8 cellular contexts compared by ENCODE assay signal in genomic region chr5:132820162-132820754, GRCh38. TPM values are rescaled to one million over a fixed set of nuclear protein-coding genes. Genes with fewer than 3 reads are reported as not detected.
DNase-seq lines count a peak whose midpoint lies in the region; ATAC-seq, FAIRE-seq and TF ChIP-seq lines count a peak whose summit lies in the region.

No MANE protein-coding gene starts in this region.

- CTCF ChIA-PET in activated CD4-positive, alpha-beta T cell treated with anti-CD3 and anti-CD28 coated beads, Interleukin-2, amount 10 ng/mL, durations not matched to agents 7 days and 5 days (lab: Charles Lee): interaction anchor here (0.6 to 4.7 kb wide), 35 partner anchors 9 to 580 kb away, joined by 3 to 45 read pairs (median 4); partner anchors contain the start of genes KIF3A, SHROOM1 and SLC22A5
- CTCF ChIA-PET in HepG2 (lab: Yijun Ruan, JAX; ENCODE audit: low intra/inter-chr PET ratio, low total read pairs): interaction anchor here (0.6 to 4.5 kb wide), 6 partner anchors 10 to 106 kb away, joined by 3 to 54 read pairs (median 4); no protein-coding TSS in a partner anchor

- TF ChIP-seq POLR2A in HepG2 (IDR thresholded peaks at IDR 0.05; ENCODE audit: insufficient read depth in 1 of 2, low read depth in 2 of 2, low read length in 2 of 2): no peak

- H3K27me3 Mint-ChIP-seq in activated CD4-positive, alpha-beta T cell treated with anti-CD3 and anti-CD28 coated beads, Interleukin-2, amount 10 ng/mL, durations not matched to agents 7 days and 5 days: peaks cover 49% of the 10 kb centered on the region

- ATAC-seq in GM18861 (IDR thresholded peaks at IDR 0.05; ENCODE audit: unreplicated experiment) (peak; percentile 71), HG03354 (IDR thresholded peaks at IDR 0.05; ENCODE audit: poor library complexity, severe bottlenecking, unreplicated experiment) (peak; percentile 86), HepG2 (peak; percentile 81)

- peak; percentile 89 for TF ChIP-seq CTCF in colonic mucosa (IDR thresholded peaks at IDR 0.05)
- TF ChIP-seq CTCF in HepG2 (CRISPR knock-in tag; IDR thresholded peaks at IDR 0.05): peak; percentile 96

- FAIRE-seq in HepG2 (lab: Jason Lieb, UNC): peak; percentile 81

- peak in 1 of 2 experiments; percentile 23; a peak in 1 of 4 replicates for TF ChIP-seq EP300 in HepG2 (IDR thresholded peaks at IDR 0.05; ENCODE audit: low read depth in 2 of 2, low read length in 2 of 2)
- no peak for TF ChIP-seq EP300 in HepG2 (CRISPR knock-in tag; IDR thresholded peaks at IDR 0.05; ENCODE audit: borderline replicate concordance)

- no peaks in the 10 kb centered on the region for H3K9me3 Mint-ChIP-seq in activated CD4-positive, alpha-beta T cell treated with anti-CD3 and anti-CD28 coated beads, Interleukin-2, amount 10 ng/mL, durations not matched to agents 7 days and 5 days

- no peaks in the 10 kb centered on the region for H3K36me3 Mint-ChIP-seq in activated CD4-positive, alpha-beta T cell treated with anti-CD3 and anti-CD28 coated beads, Interleukin-2, amount 10 ng/mL, durations not matched to agents 7 days and 5 days (ENCODE audit: low read depth)

- H3K4me1 Mint-ChIP-seq in activated CD4-positive, alpha-beta T cell treated with anti-CD3 and anti-CD28 coated beads, Interleukin-2, amount 10 ng/mL, durations not matched to agents 7 days and 5 days: peaks cover 12% of the 10 kb centered on the region

- peak; percentile 98 for TF ChIP-seq RAD21 in HepG2 (CRISPR knock-in tag; IDR thresholded peaks at IDR 0.05)

- H3K9ac ChIP-seq in colonic mucosa (ENCODE audit: low read depth in 2 of 2, low read length in 2 of 2) (peak overlapping the region; percentile 19 to 37), HepG2 (ENCODE audit: insufficient read depth, low read depth, low read length) (peak overlapping the region; percentile 69)

- H3K4me3 Mint-ChIP-seq in activated CD4-positive, alpha-beta T cell treated with anti-CD3 and anti-CD28 coated beads, Interleukin-2, amount 10 ng/mL, durations not matched to agents 7 days and 5 days: no peak overlapping the region

- peak overlapping the region; percentile 96 for H3K4me2 ChIP-seq in HepG2 (ENCODE audit: low read depth, low read length)

- BruUV-seq in HepG2 (replicated peaks; lab: Mats Ljungman, UMichigan): TSS peak; percentile 34

- intact Hi-C loops in colonic mucosa (cut with DNase I): loop anchor here (5.0 to 10.0 kb wide), 3 partner anchors 68 to 435 kb away; no protein-coding TSS in a partner anchor
- intact Hi-C loops in HepG2 (cut with micrococcal nuclease; ENCODE audit: unreplicated experiment): loop anchor here (1.0 to 5.0 kb wide), 6 partner anchors 13 to 293 kb away; partner anchors contain the start of gene SEPTIN8

- H3K9me3 ChIP-seq in colonic mucosa (no peaks in the 10 kb centered on the region), HepG2 (ENCODE audit: low read length) (no peaks in the 10 kb centered on the region)

- H3K27ac Mint-ChIP-seq in activated CD4-positive, alpha-beta T cell treated with anti-CD3 and anti-CD28 coated beads, Interleukin-2, amount 10 ng/mL, durations not matched to agents 7 days and 5 days: no peak overlapping the region

- 2% methylated on average over 15 of the region's 15 CpGs for WGBS in HepG2 (ENCODE audit: low lambda C conversion rate)

- no peak overlapping the region for H2AFZ ChIP-seq in HepG2 (ENCODE audit: low read length)

- H3K4me3 ChIP-seq in colonic mucosa (no peak overlapping the region), HepG2 (replicated peaks in 1 of 3; ENCODE audit: insufficient read depth in 1 of 3, low read depth in 2 of 3, low read length in 3 of 3) (peak overlapping the region; percentile 45 to 64 (median 50))

- H3K27me3 ChIP-seq in colonic mucosa (no peaks in the 10 kb centered on the region), HepG2 (ENCODE audit: control insufficient read depth in 1 of 2, insufficient read depth in 2 of 2, low read length in 2 of 2) (no peaks in the 10 kb centered on the region)

- H3K4me1 ChIP-seq in colonic mucosa: no peaks in the 10 kb centered on the region
- peaks cover 49% of the 10 kb centered on the region for H3K4me1 ChIP-seq in HepG2 (ENCODE audit: insufficient read depth, low read length)

- in situ Hi-C loops in ACHN (cut with HindIII; ENCODE audit: low pct_ligation_motif_present, low pct_unique_long_range_greater_than_20kb, low sequenced_read_pairs): no loop called here
- in situ Hi-C loops in HepG2 (cut with HindIII; ENCODE audit: extremely low pct_ligation_motif_present, low pct_unique_long_range_greater_than_20kb): no loop called here

- no peak overlapping the region for H3K27ac ChIP-seq in colonic mucosa
- peak overlapping the region; percentile 66 for H3K27ac ChIP-seq in HepG2 (ENCODE audit: extremely low read length, insufficient read depth, low read length)

- no peaks in the 10 kb centered on the region for H3K79me2 ChIP-seq in HepG2 (ENCODE audit: insufficient read depth, low read length)

- POLR2A ChIA-PET in activated CD4-positive, alpha-beta T cell treated with anti-CD3 and anti-CD28 coated beads, Interleukin-2, amount 10 ng/mL, durations not matched to agents 7 days and 5 days (lab: Charles Lee): no interaction called here
- POLR2A ChIA-PET in HepG2 (lab: Yijun Ruan, JAX): interaction anchor here (0.7 to 6.7 kb wide), 13 partner anchors 9 to 293 kb away, joined by 3 to 176 read pairs (median 6); partner anchors contain the start of genes GDF9, KIF3A, SEPTIN8 and SHROOM1

- DNase-seq in ACHN: peak; percentile 81
- DNase-seq in NCI-H510A treated with DMSO at 0.1 percent for 48 hours (lab: John Stamatoyannopoulos, UW): peak; percentile 66
- DNase-seq in activated CD4-positive, alpha-beta T cell treated with anti-CD3 and anti-CD28 coated beads, Interleukin-2, amount 10 ng/mL, durations not matched to agents 7 days and 5 days: peak; percentile 92
- peak; percentile 97 for DNase-seq in colonic mucosa
- peak; percentile 88 for DNase-seq in HepG2 (ENCODE audit: low spot score)
- DNase-seq in stimulated activated CD4-positive, alpha-beta T cell treated with anti-CD3 and anti-CD28 coated beads, TNF-alpha, amount 100 ng/mL, for 1 hour (ENCODE audit: low read depth in 3 of 3, low spot score in 1 of 3): peak; percentile 67 to 85 (median 72)

- no peaks in the 10 kb centered on the region for H3K36me3 ChIP-seq in colonic mucosa
- peaks cover 5 to 18% of the 10 kb centered on the region in 2 experiments; a peak in 3 of 5 replicates for H3K36me3 ChIP-seq in HepG2 (replicated peaks in 1 of 2; ENCODE audit: control insufficient read depth in 1 of 2, insufficient read depth in 2 of 2, low read length in 2 of 2)

- no peaks in the 10 kb centered on the region for H4K20me1 ChIP-seq in HepG2 (ENCODE audit: insufficient read depth, low read length)

RNA-seq across cellular contexts. Expression of gene SOWAHA, which starts 7.2 kb away (rescaled TPM):
- not detected for total RNA-seq in activated CD4-positive, alpha-beta T cell treated with anti-CD3 and anti-CD28 coated beads, Interleukin-2, amount 10 ng/mL, durations not matched to agents 7 days and 5 days
- total RNA-seq in colonic mucosa: 10 to 100 TPM; 12.4 to 30.7 TPM
- 1.9 and 2.0 TPM in 2 replicates for total RNA-seq in HepG2 (2016; rRNA removed; fragmentation: Illumina TruSeq; extraction: Trizol)
- total RNA-seq in HepG2 (2016; cell fraction: cytosol; rRNA removed; fragmentation: Illumina TruSeq; extraction: Trizol; ENCODE audit: low read depth): 0.35 and 0.40 TPM in 2 replicates
- 2.0 and 2.2 TPM in 2 replicates for total RNA-seq in HepG2 (2016; cell fraction: insoluble cytoplasmic fraction; rRNA removed; fragmentation: Illumina TruSeq; extraction: Trizol)
- total RNA-seq in HepG2 (2016; cell fraction: membrane; rRNA removed; fragmentation: Illumina TruSeq; extraction: Trizol): 1.4 and 1.6 TPM in 2 replicates
- 1.1 and 1.6 TPM in 2 replicates for total RNA-seq in HepG2 (2016; cell fraction: nucleus; rRNA removed; fragmentation: Illumina TruSeq; extraction: Trizol)
- polyA plus RNA-seq in HepG2 (2011; rRNA removed): 0.82 and 0.95 TPM in 2 replicates
- polyA plus RNA-seq in HepG2 (2011; cell fraction: cytosol; rRNA removed): 0.88 and 1.0 TPM in 2 replicates
- polyA plus RNA-seq in HepG2 (2011; cell fraction: nucleus; rRNA removed): 0.57 and 0.77 TPM in 2 replicates
- 0.73 and 0.79 TPM in 2 replicates for polyA plus RNA-seq in HepG2 (2012)
- 0.28 and 0.41 TPM in 2 replicates for polyA plus RNA-seq in HepG2 (2016; cell fraction: cytosol; fragmentation: Illumina TruSeq; extraction: Trizol; ENCODE audit: low read depth)
- polyA plus RNA-seq in HepG2 (2016; cell fraction: insoluble cytoplasmic fraction; fragmentation: Illumina TruSeq; extraction: Trizol; ENCODE audit: low read depth): 2.7 and 2.9 TPM in 2 replicates
- 1.2 and 1.3 TPM in 2 replicates for polyA plus RNA-seq in HepG2 (2016; cell fraction: membrane; fragmentation: Illumina TruSeq; extraction: Trizol; ENCODE audit: low read depth)
- 1.7 and 1.8 TPM in 2 replicates for polyA plus RNA-seq in HepG2 (2016; cell fraction: nucleus; fragmentation: Illumina TruSeq; extraction: Trizol; ENCODE audit: insufficient read depth, low read depth)
- polyA minus RNA-seq in HepG2 (2011; rRNA and poly(A)+ RNA removed; ENCODE audit: low replicate concordance): 2.2 TPM in 1 of 2 replicates, not detected in the other
- polyA minus RNA-seq in HepG2 (2011; cell fraction: cytosol; rRNA and poly(A)+ RNA removed): 0.49 and 1.1 TPM in 2 replicates
- polyA minus RNA-seq in HepG2 (2011; cell fraction: nucleus; rRNA and poly(A)+ RNA removed): 0.62 and 0.64 TPM in 2 replicates

RNA-seq across cellular contexts. Expression of gene SHROOM1, which starts 10.2 kb away (rescaled TPM):
- under 1 TPM; 0.42 to 0.98 TPM for total RNA-seq in activated CD4-positive, alpha-beta T cell treated with anti-CD3 and anti-CD28 coated beads, Interleukin-2, amount 10 ng/mL, durations not matched to agents 7 days and 5 days
- 10 to 100 TPM; 36.9 to 64.1 TPM for total RNA-seq in colonic mucosa
- 8.9 and 18.2 TPM in 2 replicates for total RNA-seq in HepG2 (2016; rRNA removed; fragmentation: Illumina TruSeq; extraction: Trizol)
- total RNA-seq in HepG2 (2016; cell fraction: cytosol; rRNA removed; fragmentation: Illumina TruSeq; extraction: Trizol; ENCODE audit: low read depth): 2.9 and 3.0 TPM in 2 replicates
- 8.5 and 16.1 TPM in 2 replicates for total RNA-seq in HepG2 (2016; cell fraction: insoluble cytoplasmic fraction; rRNA removed; fragmentation: Illumina TruSeq; extraction: Trizol)
- total RNA-seq in HepG2 (2016; cell fraction: membrane; rRNA removed; fragmentation: Illumina TruSeq; extraction: Trizol): 6.2 and 8.3 TPM in 2 replicates
- total RNA-seq in HepG2 (2016; cell fraction: nucleus; rRNA removed; fragmentation: Illumina TruSeq; extraction: Trizol): 14.0 and 18.5 TPM in 2 replicates
- 25.7 and 34.5 TPM in 2 replicates for polyA plus RNA-seq in HepG2 (2011; rRNA removed)
- polyA plus RNA-seq in HepG2 (2011; cell fraction: cytosol; rRNA removed): 18.4 and 21.6 TPM in 2 replicates
- 60.0 and 62.0 TPM in 2 replicates for polyA plus RNA-seq in HepG2 (2011; cell fraction: nucleus; rRNA removed)
- polyA plus RNA-seq in HepG2 (2012): 12.5 and 16.7 TPM in 2 replicates
- 2.1 and 2.2 TPM in 2 replicates for polyA plus RNA-seq in HepG2 (2016; cell fraction: cytosol; fragmentation: Illumina TruSeq; extraction: Trizol; ENCODE audit: low read depth)
- 11.5 and 14.1 TPM in 2 replicates for polyA plus RNA-seq in HepG2 (2016; cell fraction: insoluble cytoplasmic fraction; fragmentation: Illumina TruSeq; extraction: Trizol; ENCODE audit: low read depth)
- polyA plus RNA-seq in HepG2 (2016; cell fraction: membrane; fragmentation: Illumina TruSeq; extraction: Trizol; ENCODE audit: low read depth): 4.6 and 5.0 TPM in 2 replicates
- 52.3 and 58.0 TPM in 2 replicates for polyA plus RNA-seq in HepG2 (2016; cell fraction: nucleus; fragmentation: Illumina TruSeq; extraction: Trizol; ENCODE audit: insufficient read depth, low read depth)
- 10.1 and 31.5 TPM in 2 replicates for polyA minus RNA-seq in HepG2 (2011; rRNA and poly(A)+ RNA removed; ENCODE audit: low replicate concordance)
- 14.4 and 20.5 TPM in 2 replicates for polyA minus RNA-seq in HepG2 (2011; cell fraction: cytosol; rRNA and poly(A)+ RNA removed)
- 29.1 and 42.4 TPM in 2 replicates for polyA minus RNA-seq in HepG2 (2011; cell fraction: nucleus; rRNA and poly(A)+ RNA removed)

RNA-seq across cellular contexts. Expression of gene SEPTIN8, which starts 43.2 kb away (rescaled TPM):
- total RNA-seq in activated CD4-positive, alpha-beta T cell treated with anti-CD3 and anti-CD28 coated beads, Interleukin-2, amount 10 ng/mL, durations not matched to agents 7 days and 5 days: 10 to 100 TPM; 20.5 to 21.6 TPM
- total RNA-seq in colonic mucosa (10 to 100 TPM; 57.6 to 84.2 TPM), HepG2 (2016; rRNA removed; fragmentation: Illumina TruSeq; extraction: Trizol) (49.9 and 50.7 TPM in 2 replicates)
- 13.3 and 15.3 TPM in 2 replicates for total RNA-seq in HepG2 (2016; cell fraction: cytosol; rRNA removed; fragmentation: Illumina TruSeq; extraction: Trizol; ENCODE audit: low read depth)
- total RNA-seq in HepG2 (2016; cell fraction: insoluble cytoplasmic fraction; rRNA removed; fragmentation: Illumina TruSeq; extraction: Trizol): 44.4 and 46.1 TPM in 2 replicates
- 36.1 and 39.7 TPM in 2 replicates for total RNA-seq in HepG2 (2016; cell fraction: membrane; rRNA removed; fragmentation: Illumina TruSeq; extraction: Trizol)
- total RNA-seq in HepG2 (2016; cell fraction: nucleus; rRNA removed; fragmentation: Illumina TruSeq; extraction: Trizol): 44.2 and 49.8 TPM in 2 replicates
- 41.4 and 52.4 TPM in 2 replicates for polyA plus RNA-seq in HepG2 (2011; rRNA removed)
- polyA plus RNA-seq in HepG2 (2011; cell fraction: cytosol; rRNA removed): 28.0 and 28.2 TPM in 2 replicates
- 111 and 114 TPM in 2 replicates for polyA plus RNA-seq in HepG2 (2011; cell fraction: nucleus; rRNA removed)
- 25.3 and 37.5 TPM in 2 replicates for polyA plus RNA-seq in HepG2 (2012)
- polyA plus RNA-seq in HepG2 (2016; cell fraction: cytosol; fragmentation: Illumina TruSeq; extraction: Trizol; ENCODE audit: low read depth): 13.8 and 15.1 TPM in 2 replicates
- polyA plus RNA-seq in HepG2 (2016; cell fraction: insoluble cytoplasmic fraction; fragmentation: Illumina TruSeq; extraction: Trizol; ENCODE audit: low read depth): 42.4 and 53.4 TPM in 2 replicates
- 26.2 and 28.3 TPM in 2 replicates for polyA plus RNA-seq in HepG2 (2016; cell fraction: membrane; fragmentation: Illumina TruSeq; extraction: Trizol; ENCODE audit: low read depth)
- polyA plus RNA-seq in HepG2 (2016; cell fraction: nucleus; fragmentation: Illumina TruSeq; extraction: Trizol; ENCODE audit: insufficient read depth, low read depth): 65.8 and 78.0 TPM in 2 replicates
- 18.7 and 34.8 TPM in 2 replicates for polyA minus RNA-seq in HepG2 (2011; rRNA and poly(A)+ RNA removed; ENCODE audit: low replicate concordance)
- 17.4 TPM in 2 replicates for polyA minus RNA-seq in HepG2 (2011; cell fraction: cytosol; rRNA and poly(A)+ RNA removed)
- 40.3 and 47.5 TPM in 2 replicates for polyA minus RNA-seq in HepG2 (2011; cell fraction: nucleus; rRNA and poly(A)+ RNA removed)

RNA-seq across cellular contexts. Expression of gene GDF9, which starts 46.0 kb away (rescaled TPM):
- under 1 TPM; 0.87 to 0.89 TPM for total RNA-seq in activated CD4-positive, alpha-beta T cell treated with anti-CD3 and anti-CD28 coated beads, Interleukin-2, amount 10 ng/mL, durations not matched to agents 7 days and 5 days
- total RNA-seq in colonic mucosa (under 1 TPM; 0.64 to 0.69 TPM), HepG2 (2016; rRNA removed; fragmentation: Illumina TruSeq; extraction: Trizol) (0.07 and 0.38 TPM in 2 replicates)
- total RNA-seq in HepG2 (2016; cell fraction: cytosol; rRNA removed; fragmentation: Illumina TruSeq; extraction: Trizol; ENCODE audit: low read depth): 0.20 and 0.71 TPM in 2 replicates
- total RNA-seq in HepG2 (2016; cell fraction: insoluble cytoplasmic fraction; rRNA removed; fragmentation: Illumina TruSeq; extraction: Trizol): 0.15 and 0.49 TPM in 2 replicates
- total RNA-seq in HepG2 (2016; cell fraction: membrane; rRNA removed; fragmentation: Illumina TruSeq; extraction: Trizol): 0.46 and 0.55 TPM in 2 replicates
- total RNA-seq in HepG2 (2016; cell fraction: nucleus; rRNA removed; fragmentation: Illumina TruSeq; extraction: Trizol): 0.60 and 0.65 TPM in 2 replicates
- 0.33 and 0.50 TPM in 2 replicates for polyA plus RNA-seq in HepG2 (2011; rRNA removed)
- polyA plus RNA-seq in HepG2 (2011; cell fraction: cytosol; rRNA removed): 0.09 and 0.24 TPM in 2 replicates
- polyA plus RNA-seq in HepG2 (2011; cell fraction: nucleus; rRNA removed): 0.51 and 0.68 TPM in 2 replicates
- polyA plus RNA-seq in HepG2 (2012): 0.16 and 0.20 TPM in 2 replicates
- polyA plus RNA-seq in HepG2 (2016; cell fraction: cytosol; fragmentation: Illumina TruSeq; extraction: Trizol; ENCODE audit: low read depth): 0.07 and 0.37 TPM in 2 replicates
- 0.21 and 0.23 TPM in 2 replicates for polyA plus RNA-seq in HepG2 (2016; cell fraction: insoluble cytoplasmic fraction; fragmentation: Illumina TruSeq; extraction: Trizol; ENCODE audit: low read depth)
- 0.21 and 0.26 TPM in 2 replicates for polyA plus RNA-seq in HepG2 (2016; cell fraction: membrane; fragmentation: Illumina TruSeq; extraction: Trizol; ENCODE audit: low read depth)
- polyA plus RNA-seq in HepG2 (2016; cell fraction: nucleus; fragmentation: Illumina TruSeq; extraction: Trizol; ENCODE audit: insufficient read depth, low read depth): 0.92 and 1.0 TPM in 2 replicates
- polyA minus RNA-seq in HepG2 (2011; rRNA and poly(A)+ RNA removed; ENCODE audit: low replicate concordance): 0.21 and 0.84 TPM in 2 replicates
- not detected in 2 replicates for polyA minus RNA-seq in HepG2 (2011; cell fraction: cytosol; rRNA and poly(A)+ RNA removed)
- 0.64 and 2.0 TPM in 2 replicates for polyA minus RNA-seq in HepG2 (2011; cell fraction: nucleus; rRNA and poly(A)+ RNA removed)

RNA-seq across cellular contexts. Expression of gene UQCRQ, which starts 46.2 kb away (rescaled TPM):
- total RNA-seq in activated CD4-positive, alpha-beta T cell treated with anti-CD3 and anti-CD28 coated beads, Interleukin-2, amount 10 ng/mL, durations not matched to agents 7 days and 5 days: 100 to 1,000 TPM; 304 to 328 TPM
- total RNA-seq in colonic mucosa (100 to 1,000 TPM; 885 to 920 TPM), HepG2 (2016; rRNA removed; fragmentation: Illumina TruSeq; extraction: Trizol) (575 and 610 TPM in 2 replicates)
- total RNA-seq in HepG2 (2016; cell fraction: cytosol; rRNA removed; fragmentation: Illumina TruSeq; extraction: Trizol; ENCODE audit: low read depth): 434 and 616 TPM in 2 replicates
- total RNA-seq in HepG2 (2016; cell fraction: insoluble cytoplasmic fraction; rRNA removed; fragmentation: Illumina TruSeq; extraction: Trizol): 541 and 719 TPM in 2 replicates
- 520 and 710 TPM in 2 replicates for total RNA-seq in HepG2 (2016; cell fraction: membrane; rRNA removed; fragmentation: Illumina TruSeq; extraction: Trizol)
- total RNA-seq in HepG2 (2016; cell fraction: nucleus; rRNA removed; fragmentation: Illumina TruSeq; extraction: Trizol): 214 and 220 TPM in 2 replicates
- polyA plus RNA-seq in HepG2 (2011; rRNA removed): 237 and 257 TPM in 2 replicates
- polyA plus RNA-seq in HepG2 (2011; cell fraction: cytosol; rRNA removed): 173 and 215 TPM in 2 replicates
- 111 and 145 TPM in 2 replicates for polyA plus RNA-seq in HepG2 (2011; cell fraction: nucleus; rRNA removed)
- polyA plus RNA-seq in HepG2 (2012): 221 and 310 TPM in 2 replicates
- polyA plus RNA-seq in HepG2 (2016; cell fraction: cytosol; fragmentation: Illumina TruSeq; extraction: Trizol; ENCODE audit: low read depth): 298 and 464 TPM in 2 replicates
- 393 and 430 TPM in 2 replicates for polyA plus RNA-seq in HepG2 (2016; cell fraction: insoluble cytoplasmic fraction; fragmentation: Illumina TruSeq; extraction: Trizol; ENCODE audit: low read depth)
- polyA plus RNA-seq in HepG2 (2016; cell fraction: membrane; fragmentation: Illumina TruSeq; extraction: Trizol; ENCODE audit: low read depth): 329 and 431 TPM in 2 replicates
- polyA plus RNA-seq in HepG2 (2016; cell fraction: nucleus; fragmentation: Illumina TruSeq; extraction: Trizol; ENCODE audit: insufficient read depth, low read depth): 240 and 275 TPM in 2 replicates
- polyA minus RNA-seq in HepG2 (2011; rRNA and poly(A)+ RNA removed; ENCODE audit: low replicate concordance): 39.6 and 61.4 TPM in 2 replicates
- polyA minus RNA-seq in HepG2 (2011; cell fraction: cytosol; rRNA and poly(A)+ RNA removed): 26.8 and 32.8 TPM in 2 replicates
- polyA minus RNA-seq in HepG2 (2011; cell fraction: nucleus; rRNA and poly(A)+ RNA removed): 52.9 and 60.8 TPM in 2 replicates
